In genomic region chr16:4500283-4500682, GRCh38 we compare ENCODE assay signal across 8 cellular contexts.
DNase-seq lines count a peak whose midpoint lies in the region; ATAC-seq and TF ChIP-seq lines count a peak whose summit lies in the region.

No MANE protein-coding gene starts in this region.

- H3K9ac ChIP-seq in mucosa of stomach (ENCODE audit: low read length), result peak overlapping the region; percentile 38

- TF ChIP-seq CTCF in epithelial cell of esophagus (IDR thresholded peaks at IDR 0.05; ENCODE audit: insufficient read depth, low read depth, low read length, missing control alignments), result no peak

- H3K4me1 ChIP-seq in mucosa of stomach (ENCODE audit: control insufficient read depth, insufficient read depth, low read length), result peaks cover 59% of the 10 kb centered on the region

- no peaks in the 10 kb centered on the region for H3K27me3 ChIP-seq in mucosa of stomach (ENCODE audit: control insufficient read depth, insufficient read depth, low read length)

- H3K4me3 ChIP-seq in epithelial cell of esophagus (ENCODE audit: low read length) (no peak overlapping the region), mucosa of stomach (ENCODE audit: low read length) (no peak overlapping the region)

- H3K9me3 ChIP-seq in mucosa of stomach (ENCODE audit: control insufficient read depth, low read length), result no peaks in the 10 kb centered on the region

- H3K36me3 ChIP-seq in mucosa of stomach (ENCODE audit: control insufficient read depth, insufficient read depth, low read length), result no peaks in the 10 kb centered on the region

- in situ Hi-C loops in ACHN (cut with HindIII; ENCODE audit: low pct_ligation_motif_present, low pct_unique_long_range_greater_than_20kb, low sequenced_read_pairs), result no loop called here

- DNase-seq in ACHN (peak; percentile 94), LoVo (ENCODE audit: low spot score) (peak; percentile 20), epithelial cell of esophagus (ENCODE audit: low read depth) (peak; percentile 88), middle frontal gyrus (ENCODE audit: extremely low spot score, low spot score) (no peak)

- ATAC-seq in HG02763 (IDR thresholded peaks at IDR 0.05; ENCODE audit: unreplicated experiment) (no peak), HG03039 (IDR thresholded peaks at IDR 0.05; ENCODE audit: unreplicated experiment) (no peak), HG03097 (IDR thresholded peaks at IDR 0.05; ENCODE audit: low FRiP score, unreplicated experiment) (no peak)
